In genomic region chr7:499853-500485, GRCh38 we compare ENCODE assay signal across 14 cellular contexts. TPM values are rescaled to one million over a fixed set of nuclear protein-coding genes. Genes with fewer than 3 reads are reported as not detected.
"Had no signal": no experiment of that assay in that cellular context is flagged by ENCODE, and none has a peak within 500 bp of the region (broad histone marks: within the 10 kb centered on the region; RNA-seq: fewer than 3 reads in every experiment).

No MANE protein-coding gene starts in this region.

- FAIRE-seq: keratinocyte had no signal

- H3K27ac ChIP-seq: colonic mucosa, vagina had no signal

- H3K27me3 ChIP-seq: colonic mucosa, vagina had no signal

- ATAC-seq: activated T-cell treated with anti-CD3 and anti-CD28 coated beads, Interleukin-2, amount 50 U/mL, for 72 hours; naive thymus-derived CD4-positive, alpha-beta T cell; sciatic nerve; stimulated activated naive CD8-positive, alpha-beta T cell treated with anti-CD3 and anti-CD28 coated beads, Interleukin-15, amount 100 ng/mL, for 72 hours had no signal

- DNase-seq: activated CD4-positive, alpha-beta T cell treated with anti-CD3 and anti-CD28 coated beads, Interleukin-2, amount 50 U/mL, for 4 hours; activated CD4-positive, CD25-positive, alpha-beta regulatory T cell treated with anti-CD3 and anti-CD28 coated beads, Interleukin-2, amount 50 U/mL, for 72 hours; activated naive CD8-positive, alpha-beta T cell treated with anti-CD3 and anti-CD28 coated beads, Interleukin-2, amount 10 ng/mL, durations not matched to agents 7 days and 5 days; activated T-cell treated with anti-CD3 and anti-CD28 coated beads, Interleukin-2, amount 50 U/mL, for 72 hours; colonic mucosa; effector CD4-positive, alpha-beta T cell; foreskin melanocyte; naive thymus-derived CD4-positive, alpha-beta T cell; stimulated activated CD4-positive, alpha-beta T cell treated with anti-CD3 and anti-CD28 coated beads, Interleukin-4, amount 100 ng/mL, for 1 hour; stimulated activated naive CD8-positive, alpha-beta T cell treated with anti-CD3 and anti-CD28 coated beads, Interleukin-15, amount 100 ng/mL, for 72 hours had no signal

- H3K4me3 ChIP-seq: colonic mucosa, lung, vagina had no signal

- H3K9me3 ChIP-seq: colonic mucosa, vagina had no signal

RNA-seq across cellular contexts. Expression of gene PDGFA, which starts 19.7 kb away (rescaled TPM):
- polyA plus RNA-seq: naive thymus-derived CD4-positive, alpha-beta T cell had no signal
